In the genomic region with DNA sequence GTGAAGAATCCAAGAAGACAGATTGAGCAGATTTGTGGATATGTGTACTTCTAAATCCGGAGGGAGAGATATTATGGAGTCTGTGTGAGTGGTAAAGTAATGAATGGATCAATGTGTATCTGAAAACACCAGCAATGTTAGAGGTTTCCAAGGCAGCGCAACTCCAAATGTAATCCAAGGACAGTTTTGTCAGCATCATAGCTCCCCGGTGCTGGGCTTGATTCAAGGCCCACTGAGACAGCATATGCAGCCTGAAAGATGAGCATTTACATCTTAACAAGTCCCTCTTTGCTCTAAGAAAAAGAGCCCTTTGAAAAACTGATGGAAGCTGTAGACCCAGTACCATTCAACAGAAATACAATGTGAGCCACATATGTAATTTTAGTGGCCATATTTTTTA, we compare ENCODE assay signal across 6 cellular contexts. TPM values are rescaled to one million over a fixed set of nuclear protein-coding genes. Genes with fewer than 3 reads are reported as not detected.
"Had no signal": no experiment of that assay in that cellular context is flagged by ENCODE, and none has a peak within 500 bp of the region (broad histone marks: within the 10 kb centered on the region; RNA-seq: fewer than 3 reads in every experiment).

No MANE protein-coding gene starts in this region.

- H3K4me3 ChIP-seq: GM23338 had no signal

- H2AFZ ChIP-seq: GM23338 had no signal

- H3K4me2 ChIP-seq: GM23338 had no signal

- H3K27ac ChIP-seq: HL-60 had no signal

- DNase-seq: H9, HCEC 1CT, KBM-7 had no signal

RNA-seq across cellular contexts. Expression of gene FRMD6, which starts 38.3 kb away (rescaled TPM):
- polyA plus RNA-seq: IgD-negative memory B cell had no signal
